ENCODE assay signal across 13 cellular contexts in genomic region chr13:94073006-94073744, GRCh38.
A peak's percentile ranks its signal among the peaks of the same experiment; 100 is the strongest.
DNase-seq lines count a peak whose midpoint lies in the region; ATAC-seq, FAIRE-seq and TF ChIP-seq lines count a peak whose summit lies in the region.
"Had no signal": no experiment of that assay in that cellular context is flagged by ENCODE, and none has a peak within 500 bp of the region (broad histone marks: within the 10 kb centered on the region; RNA-seq: fewer than 3 reads in every experiment).

No MANE protein-coding gene starts in this region.

- H3K79me2 ChIP-seq in astrocyte (ENCODE audit: insufficient read depth, low read length), result no peaks in the 10 kb centered on the region

- intact Hi-C loops in Caco-2 (cut with micrococcal nuclease; ENCODE audit: unreplicated experiment), result no loop called here

- H3K27ac Mint-ChIP-seq in astrocyte (ENCODE audit: unreplicated experiment) (peak overlapping the region; percentile 84), Caco-2 (ENCODE audit: unreplicated experiment) (no peak overlapping the region)
- no peak overlapping the region for H3K27ac Mint-ChIP-seq in effector memory CD8-positive, alpha-beta T cell
- H3K27ac Mint-ChIP-seq: natural killer cell treated with Interleukin-12 subunit alpha and Interleukin-12 subunit beta and Interleukin-15 and Interleukin-18, amount 100 ng/mL, for 72 hours had no signal

- H3K9me3 Mint-ChIP-seq in astrocyte (ENCODE audit: unreplicated experiment), result peaks cover 14% of the 10 kb centered on the region
- no peaks in the 10 kb centered on the region for H3K9me3 Mint-ChIP-seq in effector memory CD8-positive, alpha-beta T cell
- H3K9me3 Mint-ChIP-seq in Caco-2 (ENCODE audit: unreplicated experiment), result peaks cover 8% of the 10 kb centered on the region

- H3K9ac ChIP-seq in astrocyte (ENCODE audit: low read length), result no peak overlapping the region

- no peak for ATAC-seq in effector memory CD8-positive, alpha-beta T cell (replicated peaks)
- ATAC-seq: body of pancreas; natural killer cell treated with Interleukin-12 subunit alpha and Interleukin-12 subunit beta and Interleukin-15 and Interleukin-18, amount 100 ng/mL, for 72 hours had no signal

- CTCF ChIA-PET in Caco-2 (lab: Charles Lee), result no interaction called here

- peak overlapping the region; percentile 48 for H3K4me2 ChIP-seq in astrocyte (ENCODE audit: low read length)

- TF ChIP-seq CTCF in LNCaP clone FGC (IDR thresholded peaks at IDR 0.05; ENCODE audit: control insufficient read depth, extremely low read depth, insufficient read depth) (peak; percentile 23; the same call in 1 of the 2 replicates), astrocyte (IDR thresholded peaks at IDR 0.05; ENCODE audit: insufficient read depth, low read depth, low read length) (no peak), GM20000 (IDR thresholded peaks at IDR 0.05; ENCODE audit: extremely low read depth, missing control alignments) (no peak), Caco-2 (IDR thresholded peaks at IDR 0.05; ENCODE audit: insufficient read depth in 1 of 2, low read depth in 1 of 2, low read length in 1 of 2, severe bottlenecking in 1 of 2, unreplicated experiment in 1 of 2) (no peak)

- H3K27me3 Mint-ChIP-seq in astrocyte (ENCODE audit: low read depth, unreplicated experiment) (no peaks in the 10 kb centered on the region), Caco-2 (ENCODE audit: insufficient read depth, unreplicated experiment) (peaks cover 3% of the 10 kb centered on the region)
- peaks cover 28% of the 10 kb centered on the region in 2 donors for H3K27me3 Mint-ChIP-seq in effector memory CD8-positive, alpha-beta T cell

- H3K27me3 ChIP-seq in astrocyte (ENCODE audit: insufficient read depth, low read length), result no peaks in the 10 kb centered on the region
- no peaks in the 10 kb centered on the region for H3K27me3 ChIP-seq in Caco-2 (replicated peaks; ENCODE audit: control insufficient read depth, insufficient read depth, low read length)
- H3K27me3 ChIP-seq: body of pancreas had no signal

- H3K36me3 Mint-ChIP-seq in astrocyte (ENCODE audit: low read depth, unreplicated experiment) (peaks cover 20% of the 10 kb centered on the region), Caco-2 (ENCODE audit: insufficient read depth, unreplicated experiment) (no peaks in the 10 kb centered on the region)
- H3K36me3 Mint-ChIP-seq in effector memory CD8-positive, alpha-beta T cell (ENCODE audit: insufficient read depth), result no peaks in the 10 kb centered on the region

- H3K4me3 ChIP-seq in LNCaP clone FGC (ENCODE audit: low read depth, low read length), result no peak overlapping the region
- H3K4me3 ChIP-seq in astrocyte (ENCODE audit: insufficient read depth, low read depth, low read length), result no peak overlapping the region
- no peak overlapping the region for H3K4me3 ChIP-seq in Caco-2 (ENCODE audit: low read depth, low read length)
- H3K4me3 ChIP-seq: body of pancreas had no signal

- DNase-seq in DMS153 (lab: John Stamatoyannopoulos, UW), result peak; percentile 57
- DNase-seq in LNCaP clone FGC (ENCODE audit: low read depth), result peak; percentile 42
- peak; percentile 96 for DNase-seq in astrocyte (ENCODE audit: low read depth)
- peak; percentile 55 for DNase-seq in non-pigmented ciliary epithelial cell (ENCODE audit: low read depth)
- no peak for DNase-seq in effector memory CD8-positive, alpha-beta T cell
- no peak for DNase-seq in GM20000 (ENCODE audit: low spot score)
- DNase-seq in Caco-2, result no peak
- DNase-seq in SIG-M5 treated with dmso at 0.1 percent for 504 hours (lab: John Stamatoyannopoulos, UW; ENCODE audit: unreplicated experiment), result no peak
- DNase-seq: body of pancreas; DMS79; stimulated activated CD4-positive, alpha-beta T cell treated with anti-CD3 and anti-CD28 coated beads, Interleukin-15, amount 100 ng/mL, for 24 hours had no signal

- BruUV-seq in Caco-2 (replicated peaks; lab: Mats Ljungman, UMichigan), result no TSS peak

- POLR2A ChIA-PET in Caco-2 (lab: Charles Lee), result no interaction called here

- H4K20me1 ChIP-seq in astrocyte (ENCODE audit: insufficient read depth, low read length), result no peaks in the 10 kb centered on the region

- H3K4me1 Mint-ChIP-seq in astrocyte (ENCODE audit: low read depth, unreplicated experiment) (peaks cover 23% of the 10 kb centered on the region), Caco-2 (ENCODE audit: low read depth, unreplicated experiment) (no peaks in the 10 kb centered on the region)
- no peaks in the 10 kb centered on the region for H3K4me1 Mint-ChIP-seq in effector memory CD8-positive, alpha-beta T cell (ENCODE audit: low read depth in 2 of 2)

- H3K36me3 ChIP-seq in astrocyte (ENCODE audit: insufficient read depth, low read length) (no peaks in the 10 kb centered on the region), Caco-2 (ENCODE audit: control insufficient read depth, insufficient read depth, low read length) (no peaks in the 10 kb centered on the region)

- FAIRE-seq in astrocyte (lab: Jason Lieb, UNC), result peak; percentile 98

- H3K4me3 Mint-ChIP-seq in astrocyte (ENCODE audit: unreplicated experiment), result no peak overlapping the region
- H3K4me3 Mint-ChIP-seq in effector memory CD8-positive, alpha-beta T cell, result no peak overlapping the region
- H3K4me3 Mint-ChIP-seq in Caco-2 (ENCODE audit: unreplicated experiment), result no peak overlapping the region
- H3K4me3 Mint-ChIP-seq: natural killer cell treated with Interleukin-12 subunit alpha and Interleukin-12 subunit beta and Interleukin-15 and Interleukin-18, amount 100 ng/mL, for 72 hours had no signal

- H3K9me3 ChIP-seq in astrocyte (ENCODE audit: insufficient read depth, low read depth, low read length), result no peaks in the 10 kb centered on the region
- no peaks in the 10 kb centered on the region for H3K9me3 ChIP-seq in Caco-2
- H3K9me3 ChIP-seq: body of pancreas had no signal

- H2AFZ ChIP-seq in astrocyte (ENCODE audit: low read depth, low read length), result no peak overlapping the region

- H3K27ac ChIP-seq in astrocyte (ENCODE audit: low read depth, low read length), result peak overlapping the region; percentile 28
- H3K27ac ChIP-seq: body of pancreas, RWPE1 had no signal

- H3K4me1 ChIP-seq in astrocyte (ENCODE audit: insufficient read depth, low read length) (peaks cover 11% of the 10 kb centered on the region), Caco-2 (no peaks in the 10 kb centered on the region)
- H3K4me1 ChIP-seq: body of pancreas had no signal

Comparison
In these comparisons a context has a peak if more than half of its experiments do, and no peak if none do; other contexts are left out.
1. DNase-seq: peak in DMS153 (single experiment), LNCaP clone FGC (single experiment), astrocyte (single experiment) and non-pigmented ciliary epithelial cell (single experiment); none in effector memory CD8-positive, alpha-beta T cell (0 of 3), GM20000 (single experiment), Caco-2 (0 of 2) and SIG-M5 treated with dmso at 0.1 percent for 504 hours (single experiment).